Comparison of ENCODE assay signal across 8 cellular contexts in the genomic region with DNA sequence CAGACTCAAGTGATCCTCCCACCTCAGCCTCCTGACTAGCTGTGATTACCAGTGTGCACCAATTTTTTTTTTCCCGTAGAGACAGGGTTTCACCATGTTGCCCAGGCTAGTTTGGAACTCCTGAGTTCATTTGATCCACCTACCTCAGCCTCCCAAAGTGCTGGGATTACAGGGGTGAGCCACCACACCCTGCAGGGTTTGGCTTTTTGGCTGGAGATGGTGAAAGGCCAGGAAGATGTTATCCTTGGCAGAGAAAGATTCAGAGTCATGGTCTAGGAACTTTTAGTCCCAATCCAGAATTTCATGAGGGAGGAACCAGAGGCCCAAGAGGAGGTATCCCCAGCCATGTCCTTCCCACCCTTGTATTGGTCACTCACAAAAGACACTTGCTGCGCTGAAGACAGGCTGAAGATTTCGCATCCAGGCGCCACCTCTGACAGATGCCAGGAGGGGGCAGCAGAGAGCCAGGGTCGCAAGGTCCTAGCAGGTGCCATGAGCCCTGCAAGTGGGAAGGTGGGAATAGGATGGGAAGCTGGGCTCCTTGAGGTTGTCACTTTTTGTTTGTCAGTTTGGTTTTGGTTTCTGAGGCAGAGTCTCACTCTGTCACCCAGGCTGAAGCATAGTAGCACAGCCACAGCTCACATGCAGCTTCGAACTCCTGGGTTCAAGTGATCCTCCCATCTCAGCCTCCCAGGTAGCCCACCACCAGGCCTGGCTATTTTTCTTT. TPM values are rescaled to one million over a fixed set of nuclear protein-coding genes. Genes with fewer than 3 reads are reported as not detected.
DNase-seq lines count a peak whose midpoint lies in the region; ATAC-seq and TF ChIP-seq lines count a peak whose summit lies in the region.
"Not testable (repeated sequence)": the region's sequence is repeated elsewhere in the genome, so short reads cannot be mapped to it uniquely, and the experiment has no call there.

No MANE protein-coding gene starts in this region.

- not testable (repeated sequence) for H3K27ac ChIP-seq in RWPE1; effector memory CD4-positive, alpha-beta T cell (ENCODE audit: insufficient read depth, low read length, poor library complexity, severe bottlenecking); right lobe of liver

- not testable (repeated sequence) for H3K27me3 ChIP-seq in effector memory CD4-positive, alpha-beta T cell (replicated peaks; ENCODE audit: control insufficient read depth, insufficient read depth, low read length, poor library complexity, severe bottlenecking); right lobe of liver

- not testable (repeated sequence) for TF ChIP-seq POLR2A in right lobe of liver (IDR thresholded peaks at IDR 0.05)

- H3K4me3 ChIP-seq in AG09309 (ENCODE audit: control insufficient read depth, low read depth, low read length); effector memory CD4-positive, alpha-beta T cell (ENCODE audit: insufficient read depth, low read depth, low read length, poor library complexity, severe bottlenecking); right lobe of liver: not testable (repeated sequence)

- H3K9me3 ChIP-seq in effector memory CD4-positive, alpha-beta T cell (ENCODE audit: control insufficient read depth, low read length); right lobe of liver: not testable (repeated sequence)

- not testable (repeated sequence) for H3K4me1 ChIP-seq in effector memory CD4-positive, alpha-beta T cell (ENCODE audit: control insufficient read depth, insufficient read depth, low read length, poor library complexity, severe bottlenecking); right lobe of liver

- TF ChIP-seq CTCF in AG09309 (IDR thresholded peaks at IDR 0.05; ENCODE audit: control insufficient read depth, insufficient read depth, low read depth, low read length, missing control alignments) = peak; percentile 98
- TF ChIP-seq CTCF in RWPE1 (conservative IDR thresholded peaks at IDR 0.05; ENCODE audit: low read depth) = peak; percentile 99
- peak; percentile 89 to 96 (median 92) for TF ChIP-seq CTCF in right lobe of liver (IDR thresholded peaks at IDR 0.05)

- 15% methylated on average over 5 of the region's 6 CpGs for WGBS in right lobe of liver (ENCODE audit: insufficient coverage, low coverage, low lambda C conversion rate, missing lambda C conversion rate)

- ATAC-seq in GM18907 (IDR thresholded peaks at IDR 0.05; ENCODE audit: unreplicated experiment) (peak; percentile 61), right lobe of liver (peak; percentile 99 to 100 (median 100))

- CTCF ChIA-PET in RWPE1 (lab: Yijun Ruan, JAX) = interaction anchor here (0.6 to 1.6 kb wide), 30 partner anchors 9 to 297 kb away, joined by 3 to 23 read pairs (median 5); partner anchors contain the start of genes ACTL10, CBFA2T2 and CDK5RAP1

- intact Hi-C loops in right lobe of liver (cut with DNase I) = not testable (repeated sequence)

- POLR2A ChIA-PET in RWPE1 (lab: Yijun Ruan, JAX; ENCODE audit: low non-redundant PET) = interaction anchor here (0.7 to 0.8 kb wide), 2 partner anchors 197 to 211 kb away, joined by 4 to 5 read pairs; no protein-coding TSS in a partner anchor

- DNase-seq in AG09309 (ENCODE audit: low read depth) = not testable (repeated sequence)
- peak; percentile 75 for DNase-seq in NCI-H1092 treated with DMSO at 0.1 percent for 48 hours (lab: John Stamatoyannopoulos, UW)
- DNase-seq in RWPE1 (ENCODE audit: low spot score) = peak; percentile 88
- DNase-seq in activated T-cell treated with anti-CD3 and anti-CD28 coated beads for 24 hours (ENCODE audit: low read depth) = peak; percentile 72
- peak; percentile 51 to 72 (median 60) for DNase-seq in effector memory CD4-positive, alpha-beta T cell
- DNase-seq in right lobe of liver = peak; percentile 81 to 87 (median 82)
- peak; percentile 77 for DNase-seq in stimulated activated CD4-positive, alpha-beta T cell treated with anti-CD3 and anti-CD28 coated beads, Interleukin-1b, Interleukin-23, amount 100 ng/mL, for 48 hours

- H3K36me3 ChIP-seq in effector memory CD4-positive, alpha-beta T cell (ENCODE audit: control insufficient read depth, insufficient read depth, low read length); right lobe of liver: not testable (repeated sequence)

RNA-seq across cellular contexts. Expression of gene SNTA1, which starts 13.5 kb away (rescaled TPM):
- 10 to 100 TPM in 2 of 6 experiments, 1 to 10 TPM in 4; 6.5 to 13.3 (median 8.1) TPM for total RNA-seq in right lobe of liver

RNA-seq across cellular contexts. Expression of gene CBFA2T2, which starts 32.8 kb away (rescaled TPM):
- 1 to 10 TPM; 4.5 to 7.3 (median 5.6) TPM for total RNA-seq in right lobe of liver

RNA-seq across cellular contexts. Expression of gene CDK5RAP1, which starts 55.8 kb away (rescaled TPM):
- 10 to 100 TPM; 10.9 to 21.6 (median 14.0) TPM for total RNA-seq in right lobe of liver
